ENCODE assay signal across 12 cellular contexts in the genomic region with DNA sequence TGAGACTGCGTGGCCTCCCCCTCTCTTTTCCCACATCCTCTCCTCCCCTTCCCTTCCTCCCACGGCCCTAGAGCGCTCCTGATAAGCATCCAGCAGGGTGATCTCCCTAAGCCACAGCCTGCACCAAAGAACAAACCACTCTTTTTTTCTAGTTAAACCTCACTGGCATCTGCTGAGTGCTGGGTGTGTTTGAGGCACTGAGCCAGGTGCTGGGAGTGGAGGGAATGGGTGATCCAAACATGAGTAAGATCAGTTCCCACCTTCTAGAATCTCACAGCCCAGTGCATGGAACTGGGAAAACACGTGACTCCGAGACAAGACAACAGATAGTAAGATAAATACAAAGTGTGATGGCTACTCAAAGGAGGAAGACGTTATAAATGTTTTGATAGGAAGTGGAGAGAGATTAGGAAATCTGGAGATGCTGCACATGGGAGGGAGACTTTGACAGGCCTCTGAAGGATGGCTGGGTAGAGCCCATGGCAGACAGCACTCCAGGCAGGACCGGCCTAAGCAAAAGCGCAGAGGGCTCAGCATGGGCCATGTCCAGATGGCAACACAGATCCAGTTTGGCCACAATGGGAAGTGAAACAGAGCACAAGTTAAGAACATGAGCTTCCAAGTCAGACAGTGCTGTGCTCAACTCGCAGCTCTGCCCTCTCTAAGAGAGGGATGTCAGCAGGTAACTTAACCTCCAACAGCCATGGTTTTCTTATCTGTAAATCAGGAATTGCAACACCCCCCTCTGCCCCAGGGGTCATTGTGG. TPM values are rescaled to one million over a fixed set of nuclear protein-coding genes. Genes with fewer than 3 reads are reported as not detected.
DNase-seq lines count a peak whose midpoint lies in the region; ATAC-seq and FAIRE-seq lines count a peak whose summit lies in the region.
"Had no signal": no experiment of that assay in that cellular context is flagged by ENCODE, and none has a peak within 500 bp of the region (broad histone marks: within the 10 kb centered on the region; RNA-seq: fewer than 3 reads in every experiment).

No MANE protein-coding gene starts in this region.

- DNase-seq in CD1c-positive myeloid dendritic cell (ENCODE audit: extremely low spot score): peak; percentile 51
- no peak for DNase-seq in GM19239 (ENCODE audit: insufficient read length, low spot score)
- peak; percentile 59 for DNase-seq in SW480 (ENCODE audit: low spot score)
- no peak for DNase-seq in left ventricle myocardium superior
- no peak for DNase-seq in superior temporal gyrus (ENCODE audit: extremely low spot score)
- no peak for DNase-seq in hepatic stellate cell (ENCODE audit: low spot score)
- DNase-seq: activated CD4-positive, CD25-positive, alpha-beta regulatory T cell treated with anti-CD3 and anti-CD28 coated beads, Interleukin-2, amount 50 U/mL, for 72 hours; HFFc6; NCI-H748 treated with DMSO at 0.1 percent for 48 hours had no signal

- intact Hi-C loops in left ventricle myocardium superior (cut with micrococcal nuclease): loop anchor here (10.0 kb wide), 1 partner anchor 67 kb away; no protein-coding TSS in a partner anchor

- FAIRE-seq in GM19239 (lab: Jason Lieb, UNC): peak; percentile 86

- ATAC-seq in left ventricle myocardium superior: peak; percentile 44
- no peak for ATAC-seq in GM19463 (IDR thresholded peaks at IDR 0.05; ENCODE audit: unreplicated experiment)
- no peak for ATAC-seq in GM21576 (IDR thresholded peaks at IDR 0.05; ENCODE audit: unreplicated experiment)
- ATAC-seq: body of pancreas had no signal

RNA-seq across cellular contexts. Expression of a gene that starts 55.6 kb away (rescaled TPM):
- total RNA-seq in left ventricle myocardium superior: not detected
- total RNA-seq: body of pancreas, HFFc6 had no signal

RNA-seq across cellular contexts. Expression of a gene that starts 56.1 kb away (rescaled TPM):
- total RNA-seq in left ventricle myocardium superior: 1.3 TPM
- total RNA-seq: HFFc6 had no signal

Comparison
In these comparisons a context has a peak if more than half of its experiments do, and no peak if none do; other contexts are left out.
1. DNase-seq: peak in CD1c-positive myeloid dendritic cell (single experiment) and SW480 (single experiment); none in GM19239 (single experiment), left ventricle myocardium superior (single experiment), superior temporal gyrus (single experiment) and hepatic stellate cell (single experiment).